ENCODE assay signal across 1 cellular context in genomic region chr11:61532136-61533038, GRCh38.
TF ChIP-seq lines count a peak whose summit lies in the region.

No MANE protein-coding gene starts in this region.

TF ChIP-seq in K562, 482 proteins besides CTCF, POLR2A, EP300 and RAD21 (continued from another document):
- TF ChIP-seq MYC (IDR thresholded peaks at IDR 0.05; ENCODE audit: low read depth, low read length) (peak; percentile 32; the same call in 1 of the 2 replicates), MYC (CRISPR knock-in tag; IDR thresholded peaks at IDR 0.05; ENCODE audit: borderline replicate concordance, low read depth) (no peak), EGR1 (conservative IDR thresholded peaks at IDR 0.05) (peak; percentile 26; the same call in 1 of the 2 replicates), FOXP4 (CRISPR knock-in tag; IDR thresholded peaks at IDR 0.05; ENCODE audit: borderline replicate concordance) (no peak), DLX4 (CRISPR knock-in tag; IDR thresholded peaks at IDR 0.05) (no peak), POU5F1 (IDR thresholded peaks at IDR 0.05; ENCODE audit: borderline replicate concordance, low read depth, low read length, partially characterized antibody) (no peak)
